In the genomic region with DNA sequence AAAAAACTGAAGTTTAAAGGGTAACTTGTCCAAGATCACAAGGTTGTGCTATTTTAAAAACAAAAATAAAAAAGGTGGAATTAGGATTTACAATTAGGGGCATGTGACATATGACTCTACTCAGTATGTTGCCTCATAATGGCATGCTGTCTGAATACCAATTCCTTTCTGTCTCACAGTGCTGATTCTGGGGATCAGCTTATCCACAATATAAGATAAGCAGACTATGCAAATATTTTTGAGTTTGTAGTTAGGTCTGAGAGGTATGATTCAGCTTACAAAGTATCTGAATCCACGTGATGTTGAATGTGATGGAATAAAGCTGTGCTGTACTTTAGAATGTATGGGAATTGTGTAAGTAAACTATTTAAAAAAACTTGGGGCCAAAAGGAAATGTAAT, we compare ENCODE assay signal across 25 cellular contexts.
DNase-seq lines count a peak whose midpoint lies in the region; ATAC-seq and TF ChIP-seq lines count a peak whose summit lies in the region.
"Had no signal": no experiment of that assay in that cellular context is flagged by ENCODE, and none has a peak within 500 bp of the region (broad histone marks: within the 10 kb centered on the region; RNA-seq: fewer than 3 reads in every experiment).

No MANE protein-coding gene starts in this region.

- no peak overlapping the region for H3K4me2 ChIP-seq in Karpas-422 (ENCODE audit: low read depth, low read length, poor library complexity, severe bottlenecking)
- H3K4me2 ChIP-seq: A549, PC-9 had no signal

- H3K4me3 ChIP-seq in AG04450 (ENCODE audit: low read depth, low read length) (no peak overlapping the region), astrocyte of the cerebellum (ENCODE audit: low read depth, low read length) (no peak overlapping the region), Karpas-422 (ENCODE audit: low read length) (no peak overlapping the region)
- H3K4me3 ChIP-seq: A549, cardiac muscle cell, esophagus muscularis mucosa, PC-9, transverse colon had no signal

- H3K27me3 ChIP-seq in AG04450 (ENCODE audit: control insufficient read depth, insufficient read depth, low read length) (no peaks in the 10 kb centered on the region), Karpas-422 (ENCODE audit: low read length) (no peaks in the 10 kb centered on the region)
- H3K27me3 ChIP-seq: cardiac muscle cell, esophagus muscularis mucosa, transverse colon had no signal

- CTCF ChIA-PET in AG04450 (lab: Charles Lee), result interaction anchor here (0.8 kb wide), 1 partner anchor 897 kb away, joined by 3 read pairs; no protein-coding TSS in a partner anchor

- no peaks in the 10 kb centered on the region for H3K36me3 ChIP-seq in Karpas-422 (ENCODE audit: insufficient read depth, low read length)
- H3K36me3 ChIP-seq: cardiac muscle cell, esophagus muscularis mucosa, transverse colon had no signal

- no peaks in the 10 kb centered on the region for H3K9me3 ChIP-seq in AG04450 (ENCODE audit: control insufficient read depth, insufficient read depth, low read length)
- no peaks in the 10 kb centered on the region for H3K9me3 ChIP-seq in Karpas-422 (ENCODE audit: low read length)
- H3K9me3 ChIP-seq: A549, esophagus muscularis mucosa, transverse colon had no signal

- ATAC-seq in HG03354 (IDR thresholded peaks at IDR 0.05; ENCODE audit: poor library complexity, severe bottlenecking, unreplicated experiment), result no peak
- ATAC-seq: A549, SK-N-SH treated with all-trans-retinoic acid at 6 μM for 48 hours had no signal

- TF ChIP-seq CTCF in AG04450 (IDR thresholded peaks at IDR 0.05; ENCODE audit: low read depth, low read length), result no peak
- TF ChIP-seq CTCF in astrocyte of the cerebellum (IDR thresholded peaks at IDR 0.05; ENCODE audit: low read depth, low read length, missing control alignments), result no peak

- H3K27ac ChIP-seq in AG04450 (ENCODE audit: low read depth, low read length) (no peak overlapping the region), Karpas-422 (ENCODE audit: low read length) (no peak overlapping the region)
- H3K27ac ChIP-seq: A549, cardiac muscle cell, esophagus muscularis mucosa, HL-60, PC-9, transverse colon had no signal

- H3K9me2 ChIP-seq in Karpas-422 (replicated peaks; ENCODE audit: insufficient read depth, low read length), result no peaks in the 10 kb centered on the region

- H3K4me1 ChIP-seq in Karpas-422 (ENCODE audit: low read length), result no peaks in the 10 kb centered on the region
- H3K4me1 ChIP-seq: A549, esophagus muscularis mucosa had no signal

- peak; percentile 81 for DNase-seq in AG04450 (ENCODE audit: low read depth, low spot score)
- DNase-seq in HS-27A (ENCODE audit: low read depth), result peak; percentile 65
- peak; percentile 8 for DNase-seq in astrocyte of the cerebellum (ENCODE audit: low read depth)
- DNase-seq in glomerular visceral epithelial cell (ENCODE audit: extremely low spot score), result peak; percentile 66
- DNase-seq in NCI-H1436 treated with DMSO at 0.1 percent for 48 hours (lab: John Stamatoyannopoulos, UW), result no peak
- no peak for DNase-seq in ecto neural progenitor cell (ENCODE audit: low spot score)
- no peak for DNase-seq in Karpas-422
- DNase-seq: activated CD4-positive, alpha-beta T cell treated with anti-CD3 and anti-CD28 coated beads, Interleukin-2, amount 10 ng/mL, durations not matched to agents 24 days and 14 days; activated naive CD4-positive, alpha-beta T cell treated with anti-CD3 and anti-CD28 coated beads for 36 hours; DND-41; hippocampal formation; KG1; kidney; NCI-H1105 treated with DMSO at 0.1 percent for 48 hours; NCI-H748 treated with DMSO at 0.1 percent for 48 hours; PC-9; stimulated activated CD4-positive, alpha-beta T cell treated with anti-CD3 and anti-CD28 coated beads, Interleukin-12 subunit alpha, Interleukin-12 subunit beta, amount 100 ng/mL, for 4 hours; stimulated activated naive CD4-positive, alpha-beta T cell; transverse colon had no signal

- H2AFZ ChIP-seq in Karpas-422 (ENCODE audit: low read length), result no peak overlapping the region
- H2AFZ ChIP-seq: PC-9 had no signal

- no peaks in the 10 kb centered on the region for H3K79me2 ChIP-seq in Karpas-422 (ENCODE audit: low read length)

- POLR2A ChIA-PET in AG04450 (lab: Yijun Ruan, JAX), result interaction anchor here (1.2 to 2.0 kb wide), 3 partner anchors 40 to 123 kb away, joined by 3 to 17 read pairs (median 5); no protein-coding TSS in a partner anchor

- no peaks in the 10 kb centered on the region for H4K20me1 ChIP-seq in Karpas-422 (ENCODE audit: insufficient read depth, low read depth, low read length)

- no peak overlapping the region for H3K9ac ChIP-seq in Karpas-422 (ENCODE audit: low read length)

- in situ Hi-C loops in astrocyte of the cerebellum (cut with HindIII; ENCODE audit: low sequenced_read_pairs), result no loop called here

Comparison
In these comparisons a context has a peak if more than half of its experiments do, and no peak if none do; other contexts are left out.
1. DNase-seq: peak in AG04450 (single experiment), HS-27A (single experiment), astrocyte of the cerebellum (single experiment) and glomerular visceral epithelial cell (single experiment); none in NCI-H1436 treated with DMSO at 0.1 percent for 48 hours (single experiment), ecto neural progenitor cell (single experiment) and Karpas-422 (single experiment).